11 cellular contexts compared by ENCODE assay signal in genomic region chr16:22685162-22685830, GRCh38.
DNase-seq lines count a peak whose midpoint lies in the region; ATAC-seq and TF ChIP-seq lines count a peak whose summit lies in the region.
"Had no signal": no experiment of that assay in that cellular context is flagged by ENCODE, and none has a peak within 500 bp of the region (broad histone marks: within the 10 kb centered on the region; RNA-seq: fewer than 3 reads in every experiment).

No MANE protein-coding gene starts in this region.

- H3K27ac Mint-ChIP-seq in activated CD4-positive, alpha-beta T cell treated with anti-CD3 and anti-CD28 coated beads for 36 hours, result no peak overlapping the region
- H3K27ac Mint-ChIP-seq: CD4-positive, alpha-beta T cell had no signal

- DNase-seq in M059J (ENCODE audit: low read depth) (peak; percentile 19), fibroblast of peridontal ligament (ENCODE audit: extremely low read depth) (peak; percentile 29), thoracic aorta (ENCODE audit: low spot score) (peak; percentile 86), mesenteric fat pad (ENCODE audit: low spot score) (no peak), germinal center (ENCODE audit: low spot score) (no peak)
- no peak for DNase-seq in effector CD8-positive, alpha-beta T cell (lab: John Stamatoyannopoulos, UW)
- DNase-seq in activated CD4-positive, alpha-beta T cell treated with anti-CD3 and anti-CD28 coated beads for 36 hours, result no peak
- DNase-seq: CD4-positive, alpha-beta T cell; hypothalamus; NCI-H226 had no signal

- H3K4me3 Mint-ChIP-seq in activated CD4-positive, alpha-beta T cell treated with anti-CD3 and anti-CD28 coated beads for 36 hours, result no peak overlapping the region
- H3K4me3 Mint-ChIP-seq: CD4-positive, alpha-beta T cell had no signal

- no peak overlapping the region for H3K4me3 ChIP-seq in mucosa of rectum (ENCODE audit: low read length in 2 of 2)
- peak overlapping the region; percentile 38 for H3K4me3 ChIP-seq in thoracic aorta

- H3K36me3 ChIP-seq in mucosa of rectum (ENCODE audit: control insufficient read depth in 2 of 2, insufficient read depth in 2 of 2, low read length in 2 of 2) (no peaks in the 10 kb centered on the region), thoracic aorta (no peaks in the 10 kb centered on the region)

- CTCF ChIA-PET in activated CD4-positive, alpha-beta T cell treated with anti-CD3 and anti-CD28 coated beads for 36 hours (lab: Charles Lee), result interaction anchor here (0.6 to 1.2 kb wide), 3 partner anchors 13 to 234 kb away, joined by 3 read pairs; no protein-coding TSS in a partner anchor

- TF ChIP-seq CTCF in thoracic aorta (IDR thresholded peaks at IDR 0.05), result no peak

- peaks cover 4% of the 10 kb centered on the region for H3K4me1 Mint-ChIP-seq in activated CD4-positive, alpha-beta T cell treated with anti-CD3 and anti-CD28 coated beads for 36 hours

- peak; percentile 98 for ATAC-seq in thoracic aorta (ENCODE audit: insufficient number of reproducible peaks, low FRiP score, low read depth)
- no peak for ATAC-seq in activated CD4-positive, alpha-beta T cell treated with anti-CD3 and anti-CD28 coated beads for 36 hours

- H3K27me3 ChIP-seq in mucosa of rectum (ENCODE audit: control insufficient read depth in 2 of 2, insufficient read depth in 2 of 2, low read length in 2 of 2) (peaks cover 0 to 4% of the 10 kb centered on the region in 2 donors), thoracic aorta (replicated peaks; ENCODE audit: insufficient read depth) (no peaks in the 10 kb centered on the region)

- H3K4me1 ChIP-seq in mucosa of rectum (ENCODE audit: control insufficient read depth in 2 of 2, insufficient read depth in 2 of 2, low read length in 2 of 2) (peaks cover 4 to 6% of the 10 kb centered on the region in 2 donors), thoracic aorta (ENCODE audit: control insufficient read depth in 1 of 2, low read depth in 2 of 2) (peaks cover 11 to 23% of the 10 kb centered on the region in 2 donors)

- H3K27me3 Mint-ChIP-seq in activated CD4-positive, alpha-beta T cell treated with anti-CD3 and anti-CD28 coated beads for 36 hours, result peaks cover 8% of the 10 kb centered on the region

- no peaks in the 10 kb centered on the region for H3K36me3 Mint-ChIP-seq in activated CD4-positive, alpha-beta T cell treated with anti-CD3 and anti-CD28 coated beads for 36 hours (ENCODE audit: low read depth)

- H3K27ac ChIP-seq in mucosa of rectum (ENCODE audit: low read depth in 2 of 2, low read length in 2 of 2) (peak overlapping the region; percentile 32 to 47), thoracic aorta (peak overlapping the region; percentile 79 to 88)

- no peak overlapping the region for H3K9ac ChIP-seq in mucosa of rectum (ENCODE audit: low read depth in 1 of 2, low read length in 2 of 2)

- intact Hi-C loops in activated CD4-positive, alpha-beta T cell treated with anti-CD3 and anti-CD28 coated beads for 36 hours (cut with DNase I, micrococcal nuclease), result no loop called here

- H3K9me3 ChIP-seq in mucosa of rectum (ENCODE audit: control insufficient read depth in 2 of 2, low read length in 2 of 2) (peaks cover 2 to 7% of the 10 kb centered on the region in 2 donors), thoracic aorta (no peaks in the 10 kb centered on the region)

- peaks cover 7% of the 10 kb centered on the region for H3K9me3 Mint-ChIP-seq in activated CD4-positive, alpha-beta T cell treated with anti-CD3 and anti-CD28 coated beads for 36 hours (ENCODE audit: low read depth)

- POLR2A ChIA-PET in activated CD4-positive, alpha-beta T cell treated with anti-CD3 and anti-CD28 coated beads for 36 hours (lab: Charles Lee), result interaction anchor here (0.7 kb wide), 1 partner anchor 503 kb away, joined by 8 read pairs; no protein-coding TSS in a partner anchor

Comparison
In these comparisons a context has a peak if more than half of its experiments do, and no peak if none do; other contexts are left out.
1. DNase-seq: peak in M059J (single experiment), fibroblast of peridontal ligament (single experiment) and thoracic aorta (single experiment); none in mesenteric fat pad (single experiment), germinal center (single experiment), effector CD8-positive, alpha-beta T cell (single experiment) and activated CD4-positive, alpha-beta T cell treated with anti-CD3 and anti-CD28 coated beads for 36 hours (single experiment).